ENCODE assay signal across 1 cellular context in genomic region chr12:19323768-19324167, GRCh38.
TF ChIP-seq lines count a peak whose summit lies in the region.

No MANE protein-coding gene starts in this region.

TF ChIP-seq in IMR-90, 13 proteins besides CTCF, POLR2A, EP300 and RAD21 (continued from another document):
- no peak for TF ChIP-seq FOS (IDR thresholded peaks at IDR 0.05; ENCODE audit: low read depth, low read length)
